24 cellular contexts compared by ENCODE assay signal in the genomic region with DNA sequence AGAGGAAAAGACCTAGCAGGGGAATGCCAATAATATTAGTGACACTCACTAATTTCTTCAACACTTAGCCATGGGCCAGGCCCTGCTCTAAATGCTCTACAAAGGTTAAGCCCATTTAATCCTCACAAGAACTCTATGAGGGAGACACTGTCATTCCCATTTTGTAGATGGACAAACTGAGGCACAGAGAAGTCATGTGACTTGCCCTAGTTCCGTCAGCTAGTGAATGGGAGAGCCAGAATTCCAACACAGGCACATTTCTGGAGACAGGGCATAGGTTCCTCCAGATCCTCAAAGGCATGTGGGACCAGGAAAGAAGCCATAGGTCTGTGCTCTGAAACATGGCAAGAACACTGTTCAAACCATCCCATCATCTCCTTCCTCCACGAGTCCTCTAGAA. TPM values are rescaled to one million over a fixed set of nuclear protein-coding genes. Genes with fewer than 3 reads are reported as not detected.
DNase-seq lines count a peak whose midpoint lies in the region; ATAC-seq and TF ChIP-seq lines count a peak whose summit lies in the region.
"Had no signal": no experiment of that assay in that cellular context is flagged by ENCODE, and none has a peak within 500 bp of the region (broad histone marks: within the 10 kb centered on the region; RNA-seq: fewer than 3 reads in every experiment).

No MANE protein-coding gene starts in this region.

- CTCF ChIA-PET in CD4-positive, alpha-beta T cell (lab: Charles Lee) = interaction anchor here (1.6 to 1.7 kb wide), 2 partner anchors 15 to 30 kb away, joined by 4 to 6 read pairs; no protein-coding TSS in a partner anchor
- CTCF ChIA-PET in T-cell (lab: Charles Lee) = interaction anchor here (0.7 to 1.2 kb wide), 3 partner anchors 9 to 18 kb away, joined by 3 read pairs; no protein-coding TSS in a partner anchor

- POLR2A ChIA-PET in CD4-positive, alpha-beta T cell (lab: Charles Lee) = no interaction called here
- POLR2A ChIA-PET in T-cell (lab: Charles Lee) = no interaction called here
- POLR2A ChIA-PET in naive thymus-derived CD8-positive, alpha-beta T cell (lab: Charles Lee) = interaction anchor here (1.0 kb wide), 1 partner anchor 30 kb away, joined by 3 read pairs; no protein-coding TSS in a partner anchor

- H3K4me3 Mint-ChIP-seq in T-helper 1 cell treated with Interleukin-12 subunit alpha and Interleukin-12 subunit beta and Interleukin-4 antibody, amounts not matched to agents 30 μg/mL and 1 μg/mL, for 36 hours = no peak overlapping the region
- peak overlapping the region; percentile 48 for H3K4me3 Mint-ChIP-seq in CD4-positive, alpha-beta T cell
- peak overlapping the region in 1 of 3 donors; percentile 17 for H3K4me3 Mint-ChIP-seq in T-cell
- H3K4me3 Mint-ChIP-seq in naive thymus-derived CD8-positive, alpha-beta T cell = peak overlapping the region in 2 of 10 donors; percentile 19 to 39
- H3K4me3 Mint-ChIP-seq: central memory CD8-positive, alpha-beta T cell; H9 had no signal

- no peak for TF ChIP-seq CTCF in CD4-positive, alpha-beta T cell (IDR thresholded peaks at IDR 0.05)
- no peak for TF ChIP-seq CTCF in vagina (IDR thresholded peaks at IDR 0.05)
- no peak for TF ChIP-seq CTCF in foreskin fibroblast (IDR thresholded peaks at IDR 0.05; ENCODE audit: low read depth, low read length)

- TF ChIP-seq POLR2A in vagina (IDR thresholded peaks at IDR 0.05) = no peak

- no peak for DNase-seq in T-helper 1 cell
- DNase-seq in CD4-positive, alpha-beta T cell = no peak
- DNase-seq in T-cell = no peak
- peak in 1 of 10 donors; percentile 7 for DNase-seq in naive thymus-derived CD8-positive, alpha-beta T cell
- DNase-seq in vagina (ENCODE audit: extremely low spot score in 2 of 2) = no peak
- DNase-seq in MV-4-11 (lab: John Stamatoyannopoulos, UW) = no peak
- no peak for DNase-seq in foreskin fibroblast
- DNase-seq: 8988T; activated CD4-positive, alpha-beta T cell treated with anti-CD3 and anti-CD28 coated beads for 48 hours; CD8-positive, alpha-beta memory T cell; dermis blood vessel endothelial cell; DMS153; esophagus squamous epithelium; gastrocnemius medialis; H9; NCI-H1105 treated with DMSO at 0.1 percent for 48 hours; NCI-H2081; NCI-H748 treated with DMSO at 0.1 percent for 48 hours; stimulated activated naive CD4-positive, alpha-beta T cell had no signal

- no peaks in the 10 kb centered on the region for H3K9me3 Mint-ChIP-seq in T-helper 1 cell treated with Interleukin-12 subunit alpha and Interleukin-12 subunit beta and Interleukin-4 antibody, amounts not matched to agents 30 μg/mL and 1 μg/mL, for 36 hours
- H3K9me3 Mint-ChIP-seq in CD4-positive, alpha-beta T cell = no peaks in the 10 kb centered on the region
- no peaks in the 10 kb centered on the region for H3K9me3 Mint-ChIP-seq in T-cell
- H3K9me3 Mint-ChIP-seq in naive thymus-derived CD8-positive, alpha-beta T cell = no peaks in the 10 kb centered on the region
- H3K9me3 Mint-ChIP-seq: CD8-positive, alpha-beta memory T cell; central memory CD8-positive, alpha-beta T cell; H9 had no signal

- H3K27ac Mint-ChIP-seq in T-helper 1 cell treated with Interleukin-12 subunit alpha and Interleukin-12 subunit beta and Interleukin-4 antibody, amounts not matched to agents 30 μg/mL and 1 μg/mL, for 36 hours = peak overlapping the region; percentile 60
- peak overlapping the region; percentile 83 for H3K27ac Mint-ChIP-seq in CD4-positive, alpha-beta T cell
- H3K27ac Mint-ChIP-seq in T-cell = peak overlapping the region; percentile 41 to 79
- H3K27ac Mint-ChIP-seq in naive thymus-derived CD8-positive, alpha-beta T cell = peak overlapping the region in 8 of 10 donors; percentile 82 to 96 (median 88)
- H3K27ac Mint-ChIP-seq: H9, progenitor cell of endocrine pancreas had no signal

- no peak for ATAC-seq in CD4-positive, alpha-beta T cell (ENCODE audit: poor library complexity)
- ATAC-seq in T-cell (replicated peaks in 1 of 4) = no peak
- no peak for ATAC-seq in naive thymus-derived CD8-positive, alpha-beta T cell
- ATAC-seq: gastrocnemius medialis had no signal

- H3K36me3 ChIP-seq in vagina = no peaks in the 10 kb centered on the region
- H3K36me3 ChIP-seq: esophagus squamous epithelium, gastrocnemius medialis, SJCRH30, suprapubic skin had no signal

- H3K9me3 ChIP-seq in CD4-positive, alpha-beta T cell (ENCODE audit: control insufficient read depth, low read length) = no peaks in the 10 kb centered on the region
- no peaks in the 10 kb centered on the region for H3K9me3 ChIP-seq in vagina
- H3K9me3 ChIP-seq: esophagus squamous epithelium, gastrocnemius medialis, SJCRH30, suprapubic skin had no signal

- H3K4me1 Mint-ChIP-seq in T-helper 1 cell treated with Interleukin-12 subunit alpha and Interleukin-12 subunit beta and Interleukin-4 antibody, amounts not matched to agents 30 μg/mL and 1 μg/mL, for 36 hours (ENCODE audit: low read depth) = peaks cover 29% of the 10 kb centered on the region
- peaks cover 33% of the 10 kb centered on the region for H3K4me1 Mint-ChIP-seq in CD4-positive, alpha-beta T cell (ENCODE audit: low read depth)
- H3K4me1 Mint-ChIP-seq in T-cell = peaks cover 32 to 35% (median 34%) of the 10 kb centered on the region in 3 donors
- peaks cover 12 to 33% (median 32%) of the 10 kb centered on the region in 4 donors for H3K4me1 Mint-ChIP-seq in naive thymus-derived CD8-positive, alpha-beta T cell

- H3K4me1 ChIP-seq in vagina = peaks cover 21% of the 10 kb centered on the region
- H3K4me1 ChIP-seq: gastrocnemius medialis had no signal

- H3K36me3 Mint-ChIP-seq in T-helper 1 cell treated with Interleukin-12 subunit alpha and Interleukin-12 subunit beta and Interleukin-4 antibody, amounts not matched to agents 30 μg/mL and 1 μg/mL, for 36 hours (ENCODE audit: low read depth) = no peaks in the 10 kb centered on the region
- no peaks in the 10 kb centered on the region for H3K36me3 Mint-ChIP-seq in CD4-positive, alpha-beta T cell (ENCODE audit: low read depth)
- H3K36me3 Mint-ChIP-seq in T-cell = no peaks in the 10 kb centered on the region
- H3K36me3 Mint-ChIP-seq in naive thymus-derived CD8-positive, alpha-beta T cell = no peaks in the 10 kb centered on the region
- H3K36me3 Mint-ChIP-seq: CD8-positive, alpha-beta memory T cell had no signal

- intact Hi-C loops in CD4-positive, alpha-beta T cell (cut with DNase I, micrococcal nuclease) = loop anchor here in 1 of 2 experiments (10.0 kb wide), 1 partner anchor 177 kb away; a partner anchor contains a TSS
- intact Hi-C loops in vagina (cut with DNase I) = no loop called here

- peaks cover 3% of the 10 kb centered on the region for H3K27me3 Mint-ChIP-seq in T-helper 1 cell treated with Interleukin-12 subunit alpha and Interleukin-12 subunit beta and Interleukin-4 antibody, amounts not matched to agents 30 μg/mL and 1 μg/mL, for 36 hours (ENCODE audit: low read depth)
- no peaks in the 10 kb centered on the region for H3K27me3 Mint-ChIP-seq in CD4-positive, alpha-beta T cell
- no peaks in the 10 kb centered on the region for H3K27me3 Mint-ChIP-seq in T-cell
- H3K27me3 Mint-ChIP-seq in naive thymus-derived CD8-positive, alpha-beta T cell = no peaks in the 10 kb centered on the region
- H3K27me3 Mint-ChIP-seq: CD8-positive, alpha-beta memory T cell; central memory CD8-positive, alpha-beta T cell had no signal

- H3K27ac ChIP-seq in CD4-positive, alpha-beta T cell (ENCODE audit: low read depth, low read length) = no peak overlapping the region
- H3K27ac ChIP-seq in vagina = no peak overlapping the region
- H3K27ac ChIP-seq: gastrocnemius medialis, SJCRH30, suprapubic skin had no signal

- no peak overlapping the region for H3K4me3 ChIP-seq in vagina
- H3K4me3 ChIP-seq in foreskin fibroblast (ENCODE audit: low read depth in 1 of 2, low read length in 2 of 2) = no peak overlapping the region
- H3K4me3 ChIP-seq: esophagus squamous epithelium, gastrocnemius medialis, SJCRH30, suprapubic skin had no signal

- no peaks in the 10 kb centered on the region for H3K27me3 ChIP-seq in CD4-positive, alpha-beta T cell (ENCODE audit: control insufficient read depth, insufficient read depth, low read length)
- H3K27me3 ChIP-seq in vagina = no peaks in the 10 kb centered on the region
- H3K27me3 ChIP-seq: esophagus squamous epithelium, gastrocnemius medialis, SJCRH30, suprapubic skin had no signal

RNA-seq across cellular contexts. Expression of a gene that starts 31.5 kb away (rescaled TPM):
- total RNA-seq in CD4-positive, alpha-beta T cell = 1 to 10 TPM; 3.0 to 3.5 TPM
- total RNA-seq in T-cell = 1 to 10 TPM; 1.4 to 4.8 (median 1.6) TPM
- total RNA-seq in naive thymus-derived CD8-positive, alpha-beta T cell = 1 to 10 TPM in 1 of 2 experiments, under 1 TPM in 1; 0.80 to 1.9 TPM
- 1 to 10 TPM; 1.2 to 2.0 (median 1.3) TPM for polyA plus RNA-seq in naive thymus-derived CD8-positive, alpha-beta T cell
- total RNA-seq in vagina = 29.0 TPM

RNA-seq across cellular contexts. Expression of a gene that starts 34.3 kb away (rescaled TPM):
- total RNA-seq in CD4-positive, alpha-beta T cell = 1 to 10 TPM; 4.6 to 5.3 TPM
- total RNA-seq in T-cell (10 to 100 TPM in 3 of 5 donors, 1 to 10 TPM in 2; 5.1 to 13.4 (median 12.0) TPM), vagina (15.0 TPM)
- total RNA-seq in naive thymus-derived CD8-positive, alpha-beta T cell = 10 to 100 TPM; 10.4 to 10.8 TPM
- 10 to 100 TPM in 2 of 3 donors, 1 to 10 TPM in 1; 9.6 to 15.6 (median 12.6) TPM for polyA plus RNA-seq in naive thymus-derived CD8-positive, alpha-beta T cell

RNA-seq across cellular contexts. Expression of a gene that starts 36.7 kb away (rescaled TPM):
- total RNA-seq in CD4-positive, alpha-beta T cell = 10 to 100 TPM; 39.2 to 42.9 TPM
- 10 to 100 TPM; 43.0 to 79.8 (median 60.7) TPM for total RNA-seq in T-cell
- total RNA-seq in naive thymus-derived CD8-positive, alpha-beta T cell = 10 to 100 TPM; 53.1 to 57.9 TPM
- polyA plus RNA-seq in naive thymus-derived CD8-positive, alpha-beta T cell = 10 to 100 TPM; 12.2 to 26.9 (median 19.7) TPM
- 107 TPM for total RNA-seq in vagina
